15 cellular contexts compared by ENCODE assay signal in genomic region chr6:7152467-7152866, GRCh38. TPM values are rescaled to one million over a fixed set of nuclear protein-coding genes. Genes with fewer than 3 reads are reported as not detected.
DNase-seq lines count a peak whose midpoint lies in the region; ATAC-seq and TF ChIP-seq lines count a peak whose summit lies in the region.
"Had no signal": no experiment of that assay in that cellular context is flagged by ENCODE, and none has a peak within 500 bp of the region (broad histone marks: within the 10 kb centered on the region; RNA-seq: fewer than 3 reads in every experiment).

No MANE protein-coding gene starts in this region.

- no peaks in the 10 kb centered on the region for H3K36me3 Mint-ChIP-seq in activated naive CD8-positive, alpha-beta T cell
- peaks cover 10% of the 10 kb centered on the region for H3K36me3 Mint-ChIP-seq in activated naive CD8-positive, alpha-beta T cell treated with anti-CD3 and anti-CD28 coated beads for 36 hours
- H3K36me3 Mint-ChIP-seq in chondrocyte (ENCODE audit: low read depth) = no peaks in the 10 kb centered on the region

- H3K27ac Mint-ChIP-seq in activated naive CD8-positive, alpha-beta T cell = peak overlapping the region; percentile 75
- no peak overlapping the region for H3K27ac Mint-ChIP-seq in activated naive CD8-positive, alpha-beta T cell treated with anti-CD3 and anti-CD28 coated beads for 36 hours
- H3K27ac Mint-ChIP-seq in chondrocyte (ENCODE audit: unreplicated experiment) = peak overlapping the region; percentile 60
- H3K27ac Mint-ChIP-seq: activated T-helper 17 cell treated with anti-CD3 and anti-CD28 coated beads, Interleukin-2, amount 50 U/mL, for 72 hours had no signal

- no peaks in the 10 kb centered on the region for H3K27me3 Mint-ChIP-seq in activated naive CD8-positive, alpha-beta T cell
- H3K27me3 Mint-ChIP-seq in activated naive CD8-positive, alpha-beta T cell treated with anti-CD3 and anti-CD28 coated beads for 36 hours = no peaks in the 10 kb centered on the region
- H3K27me3 Mint-ChIP-seq in chondrocyte (ENCODE audit: low read depth) = no peaks in the 10 kb centered on the region
- H3K27me3 Mint-ChIP-seq: activated T-helper 17 cell treated with anti-CD3 and anti-CD28 coated beads, Interleukin-2, amount 50 U/mL, for 72 hours had no signal

- ATAC-seq in upper lobe of right lung = peak; percentile 61
- ATAC-seq: activated T-helper 17 cell treated with anti-CD3 and anti-CD28 coated beads, Interleukin-2, amount 50 U/mL, for 72 hours had no signal

- H3K27me3 ChIP-seq in muscle layer of duodenum (ENCODE audit: low read depth, low read length) (no peaks in the 10 kb centered on the region), upper lobe of right lung (no peaks in the 10 kb centered on the region)
- H3K27me3 ChIP-seq: vagina had no signal

- no peak for TF ChIP-seq CTCF in chondrocyte (IDR thresholded peaks at IDR 0.05)
- TF ChIP-seq CTCF in upper lobe of right lung (IDR thresholded peaks at IDR 0.05) = no peak

- intact Hi-C loops in upper lobe of right lung (cut with DNase I) = no loop called here

- H3K9me3 ChIP-seq in muscle layer of duodenum (ENCODE audit: control insufficient read depth in 1 of 2, low read length in 2 of 2) (no peaks in the 10 kb centered on the region), upper lobe of right lung (no peaks in the 10 kb centered on the region)
- H3K9me3 ChIP-seq: vagina had no signal

- no peak overlapping the region for H3K4me3 Mint-ChIP-seq in activated naive CD8-positive, alpha-beta T cell
- no peak overlapping the region for H3K4me3 Mint-ChIP-seq in activated naive CD8-positive, alpha-beta T cell treated with anti-CD3 and anti-CD28 coated beads for 36 hours
- no peak overlapping the region for H3K4me3 Mint-ChIP-seq in chondrocyte (ENCODE audit: unreplicated experiment)
- H3K4me3 Mint-ChIP-seq: activated T-helper 17 cell treated with anti-CD3 and anti-CD28 coated beads, Interleukin-2, amount 50 U/mL, for 72 hours; H9 had no signal

- H3K9me3 Mint-ChIP-seq in activated naive CD8-positive, alpha-beta T cell (ENCODE audit: low read depth) = no peaks in the 10 kb centered on the region
- no peaks in the 10 kb centered on the region for H3K9me3 Mint-ChIP-seq in activated naive CD8-positive, alpha-beta T cell treated with anti-CD3 and anti-CD28 coated beads for 36 hours
- no peaks in the 10 kb centered on the region for H3K9me3 Mint-ChIP-seq in chondrocyte (ENCODE audit: low read depth)
- H3K9me3 Mint-ChIP-seq: activated T-helper 17 cell treated with anti-CD3 and anti-CD28 coated beads, Interleukin-2, amount 50 U/mL, for 72 hours; H9 had no signal

- H3K4me1 ChIP-seq in muscle layer of duodenum (ENCODE audit: control insufficient read depth in 1 of 2, insufficient read depth in 2 of 2, low read length in 2 of 2) (peaks cover 20 to 46% of the 10 kb centered on the region in 2 donors), upper lobe of right lung (peaks cover 75% of the 10 kb centered on the region)

- no peak for DNase-seq in activated naive CD8-positive, alpha-beta T cell treated with anti-CD3 and anti-CD28 coated beads for 36 hours
- no peak for DNase-seq in chondrocyte (ENCODE audit: low spot score)
- DNase-seq in upper lobe of right lung = no peak
- DNase-seq in retina = no peak
- no peak for DNase-seq in NCI-H82 treated with DMSO at 0.1 percent for 48 hours (lab: John Stamatoyannopoulos, UW; ENCODE audit: unreplicated experiment)
- DNase-seq in ureter (ENCODE audit: low spot score) = no peak
- DNase-seq: activated CD4-positive, alpha-beta T cell treated with anti-CD3 and anti-CD28 coated beads for 4 hours; H9; NCI-H1694 treated with DMSO at 0.1 percent for 48 hours; SW 1271 had no signal

- H3K4me3 ChIP-seq in muscle layer of duodenum (ENCODE audit: low read depth in 1 of 2, low read length in 2 of 2) = no peak overlapping the region
- H3K4me3 ChIP-seq in upper lobe of right lung = no peak overlapping the region
- H3K4me3 ChIP-seq: skin epidermis, vagina had no signal

- H3K27ac ChIP-seq in muscle layer of duodenum (ENCODE audit: low read length) = peak overlapping the region; percentile 6
- peak overlapping the region; percentile 47 for H3K27ac ChIP-seq in upper lobe of right lung
- H3K27ac ChIP-seq: vagina had no signal

- H3K4me1 Mint-ChIP-seq in activated naive CD8-positive, alpha-beta T cell (ENCODE audit: low read depth) = peaks cover 83% of the 10 kb centered on the region
- H3K4me1 Mint-ChIP-seq in activated naive CD8-positive, alpha-beta T cell treated with anti-CD3 and anti-CD28 coated beads for 36 hours = peaks cover 73% of the 10 kb centered on the region
- peaks cover 73% of the 10 kb centered on the region for H3K4me1 Mint-ChIP-seq in chondrocyte (ENCODE audit: low read depth)

- H3K36me3 ChIP-seq in muscle layer of duodenum (ENCODE audit: control insufficient read depth in 1 of 2, insufficient read depth in 2 of 2, low read length in 2 of 2) (no peaks in the 10 kb centered on the region), upper lobe of right lung (no peaks in the 10 kb centered on the region)
- H3K36me3 ChIP-seq: vagina had no signal

RNA-seq across cellular contexts. Expression of gene RREB1, which starts 44.7 kb away (rescaled TPM):
- 10 to 100 TPM; 17.4 to 18.5 TPM for total RNA-seq in activated naive CD8-positive, alpha-beta T cell treated with anti-CD3 and anti-CD28 coated beads for 36 hours
- total RNA-seq in chondrocyte (25.7 to 29.5 TPM (median 28.4 TPM) in 3 replicates), upper lobe of right lung (60.2 TPM), ureter (74.6 TPM)
